9 cellular contexts compared by ENCODE assay signal in genomic region chr2:219119422-219120043, GRCh38. TPM values are rescaled to one million over a fixed set of nuclear protein-coding genes. Genes with fewer than 3 reads are reported as not detected.
DNase-seq lines count a peak whose midpoint lies in the region; ATAC-seq, FAIRE-seq and TF ChIP-seq lines count a peak whose summit lies in the region.
"Had no signal": no experiment of that assay in that cellular context is flagged by ENCODE, and none has a peak within 500 bp of the region (broad histone marks: within the 10 kb centered on the region; RNA-seq: fewer than 3 reads in every experiment).

No MANE protein-coding gene starts in this region.

- ATAC-seq in PC-3 (peak; percentile 78), foreskin keratinocyte (peak; percentile 54)

- peaks cover 25% of the 10 kb centered on the region for H3K4me1 ChIP-seq in PC-3 (ENCODE audit: insufficient read depth, low read length)
- peaks cover 5% of the 10 kb centered on the region for H3K4me1 ChIP-seq in foreskin keratinocyte
- peaks cover 7% of the 10 kb centered on the region for H3K4me1 ChIP-seq in ovary (ENCODE audit: insufficient read depth)
- H3K4me1 ChIP-seq in uterus = peaks cover 0 to under 1% of the 10 kb centered on the region in 2 donors

- H3K27me3 ChIP-seq in PC-3 (ENCODE audit: low read length) = no peaks in the 10 kb centered on the region
- H3K27me3 ChIP-seq in foreskin keratinocyte = no peaks in the 10 kb centered on the region
- no peaks in the 10 kb centered on the region for H3K27me3 ChIP-seq in ovary
- H3K27me3 ChIP-seq in uterus = no peaks in the 10 kb centered on the region

- BruUV-seq in PC-3 (replicated peaks; lab: Mats Ljungman, UMichigan) = no TSS peak

- CTCF ChIA-PET in PC-3 (lab: Charles Lee) = interaction anchor here (0.6 to 2.4 kb wide), 19 partner anchors 12 to 140 kb away, joined by 3 to 29 read pairs (median 4); no protein-coding TSS in a partner anchor

- H3K9me2 ChIP-seq in PC-3 (replicated peaks; ENCODE audit: low read length) = no peaks in the 10 kb centered on the region

- H3K36me3 ChIP-seq in PC-3 (ENCODE audit: low read depth, low read length) = no peaks in the 10 kb centered on the region
- no peaks in the 10 kb centered on the region for H3K36me3 ChIP-seq in ovary
- no peaks in the 10 kb centered on the region for H3K36me3 ChIP-seq in uterus

- no peak for TF ChIP-seq EP300 in ovary (IDR thresholded peaks at IDR 0.05)

- DNase-seq in AML-193 (lab: John Stamatoyannopoulos, UW) = peak; percentile 34 to 37
- peak; percentile 25 for DNase-seq in GM19239 (ENCODE audit: insufficient read length, low spot score)
- DNase-seq in PC-3 = peak; percentile 72
- DNase-seq in activated T-helper 1 cell treated with anti-CD3 and anti-CD28 coated beads, Interleukin-2, amount 50 U/mL, for 16 hours (ENCODE audit: low read depth in 1 of 2, low spot score in 1 of 2) = peak; percentile 20 to 25
- peak in 1 of 2 donors; percentile 10 for DNase-seq in foreskin keratinocyte
- peak; percentile 30 to 47 (median 44) for DNase-seq in ovary
- DNase-seq in uterus = peak; percentile 40 to 45
- no peak for DNase-seq in NCI-H446 treated with DMSO at 0.1 percent for 48 hours (lab: John Stamatoyannopoulos, UW)

- TF ChIP-seq POLR2A in ovary (IDR thresholded peaks at IDR 0.05) (no peak), uterus (IDR thresholded peaks at IDR 0.05) (no peak)

- 56 to 62% (median 59%) methylated on average over 7 of the region's 7 CpGs for WGBS in ovary, 3 donors

- H3K9ac ChIP-seq in PC-3 (ENCODE audit: low read length) = no peak overlapping the region

- POLR2A ChIA-PET in PC-3 (lab: Charles Lee; ENCODE audit: unreplicated experiment) = no interaction called here

- intact Hi-C loops in PC-3 (cut with micrococcal nuclease) = loop anchor here (1.0 to 5.0 kb wide), 3 partner anchors 47 to 90 kb away; no protein-coding TSS in a partner anchor
- intact Hi-C loops in ovary (cut with DNase I) = loop anchor here in 1 of 4 donors (5.0 kb wide), 1 partner anchor 62 kb away; no protein-coding TSS in a partner anchor
- intact Hi-C loops in uterus (cut with DNase I; ENCODE audit: low total_unique reads) = no loop called here

- 0 out of 2 replicates have a peak, but pooled peaks cover under 1% of the 10 kb centered on the region for H4K20me1 ChIP-seq in PC-3 (ENCODE audit: low read length)

- TF ChIP-seq CTCF in PC-3 (conservative IDR thresholded peaks at IDR 0.05; ENCODE audit: low read depth, low read length) = peak; percentile 93
- TF ChIP-seq CTCF in foreskin keratinocyte (conservative IDR thresholded peaks at IDR 0.05) = peak; percentile 73
- peak in 1 of 3 donors; percentile 23 for TF ChIP-seq CTCF in ovary (IDR thresholded peaks at IDR 0.05)
- TF ChIP-seq CTCF in uterus (IDR thresholded peaks at IDR 0.05) = peak; percentile 44 to 59 (median 52)

- H3K27ac ChIP-seq in PC-3 (ENCODE audit: low read length) (no peak overlapping the region), foreskin keratinocyte (no peak overlapping the region), ovary (no peak overlapping the region), uterus (no peak overlapping the region)

- no peak overlapping the region for H3K4me2 ChIP-seq in PC-3 (ENCODE audit: low read length)

- H3K4me3 ChIP-seq in PC-3 (ENCODE audit: low read length) = no peak overlapping the region
- H3K4me3 ChIP-seq in ovary = no peak overlapping the region
- H3K4me3 ChIP-seq in uterus = no peak overlapping the region

- no peaks in the 10 kb centered on the region for H3F3A ChIP-seq in PC-3 (ENCODE audit: low read length, unreplicated experiment)

- H3K79me2 ChIP-seq in PC-3 (ENCODE audit: low read length) = no peaks in the 10 kb centered on the region

- no peaks in the 10 kb centered on the region for H3K9me3 ChIP-seq in PC-3 (ENCODE audit: low read length)
- no peaks in the 10 kb centered on the region for H3K9me3 ChIP-seq in ovary
- H3K9me3 ChIP-seq in uterus = no peaks in the 10 kb centered on the region

- peak; percentile 79 for FAIRE-seq in GM19239 (lab: Jason Lieb, UNC)

- no peak overlapping the region for H2AFZ ChIP-seq in PC-3 (ENCODE audit: low read length)

RNA-seq across cellular contexts. Expression of gene NHEJ1, which starts 41.1 kb away (rescaled TPM):
- total RNA-seq in PC-3 (2014; rRNA removed) = 16.7 and 18.5 TPM in 2 replicates
- total RNA-seq in foreskin keratinocyte = 12.4 and 13.8 TPM in 2 replicates
- 8.0 and 9.3 TPM in 2 replicates for polyA plus RNA-seq in foreskin keratinocyte
- total RNA-seq in ovary = 10 to 100 TPM; 14.7 to 19.1 (median 17.1) TPM
- polyA plus RNA-seq in ovary = 10 to 100 TPM; 10.8 to 23.1 TPM
- 100 to 1,000 TPM in 1 of 4 donors, 10 to 100 TPM in 3; 15.0 to 162 (median 18.1) TPM for total RNA-seq in uterus

RNA-seq across cellular contexts. Expression of gene SLC23A3, which starts 50.3 kb away (rescaled TPM):
- total RNA-seq in PC-3 (2014; rRNA removed) (1.4 and 1.7 TPM in 2 replicates), foreskin keratinocyte (0.71 and 0.75 TPM in 2 replicates), ovary (1 to 10 TPM in 6 of 7 donors, under 1 TPM in 1; 0.84 to 4.5 (median 1.7) TPM), uterus (1 to 10 TPM in 2 of 4 donors, under 1 TPM in 1, not detected in 1; 0.26 to 8.1 (median 1.8) TPM)
- polyA plus RNA-seq in foreskin keratinocyte (0.39 and 0.51 TPM in 2 replicates), ovary (1 to 10 TPM in 1 of 2 donors, under 1 TPM in 1; 0.81 to 1.1 TPM)
- total RNA-seq: temporal lobe had no signal

RNA-seq across cellular contexts. Expression of gene CNPPD1, which starts 57.2 kb away (rescaled TPM):
- total RNA-seq in PC-3 (2014; rRNA removed) (38.2 and 44.0 TPM in 2 replicates), foreskin keratinocyte (20.0 and 21.7 TPM in 2 replicates), ovary (10 to 100 TPM; 29.7 to 68.2 (median 62.8) TPM), uterus (10 to 100 TPM in 3 of 4 donors, 1 to 10 TPM in 1; 3.1 to 56.2 (median 35.8) TPM)
- polyA plus RNA-seq in foreskin keratinocyte (31.5 and 32.8 TPM in 2 replicates), ovary (10 to 100 TPM; 27.1 to 46.7 TPM)

RNA-seq across cellular contexts. Expression of gene RETREG2, which starts 58.5 kb away (rescaled TPM):
- total RNA-seq in PC-3 (2014; rRNA removed) (61.0 and 87.2 TPM in 2 replicates), foreskin keratinocyte (38.0 and 43.8 TPM in 2 replicates), ovary (100 to 1,000 TPM in 3 of 7 donors, 10 to 100 TPM in 4; 40.9 to 106 (median 95.6) TPM), uterus (100 to 1,000 TPM in 1 of 4 donors, 10 to 100 TPM in 3; 18.2 to 216 (median 74.9) TPM)
- polyA plus RNA-seq in foreskin keratinocyte (39.4 and 40.4 TPM in 2 replicates), ovary (100 to 1,000 TPM in 1 of 2 donors, 10 to 100 TPM in 1; 74.4 to 110 TPM)

RNA-seq across cellular contexts. Expression of gene IHH, which starts 58.8 kb away (rescaled TPM):
- total RNA-seq in PC-3 (2014; rRNA removed) (0.07 TPM in 1 of 2 replicates, not detected in the other), foreskin keratinocyte (not detected in 2 replicates), ovary (under 1 TPM in 3 of 7 donors, not detected in 4; 0.15 to 0.80 (median 0.36) TPM), uterus (under 1 TPM in 1 of 4 donors, not detected in 3; 0.83 TPM)
- polyA plus RNA-seq in foreskin keratinocyte (0.04 TPM in 1 of 2 replicates, not detected in the other), ovary (1 to 10 TPM in 1 of 2 donors, under 1 TPM in 1; 0.12 to 1.6 TPM)
